In the genomic region with DNA sequence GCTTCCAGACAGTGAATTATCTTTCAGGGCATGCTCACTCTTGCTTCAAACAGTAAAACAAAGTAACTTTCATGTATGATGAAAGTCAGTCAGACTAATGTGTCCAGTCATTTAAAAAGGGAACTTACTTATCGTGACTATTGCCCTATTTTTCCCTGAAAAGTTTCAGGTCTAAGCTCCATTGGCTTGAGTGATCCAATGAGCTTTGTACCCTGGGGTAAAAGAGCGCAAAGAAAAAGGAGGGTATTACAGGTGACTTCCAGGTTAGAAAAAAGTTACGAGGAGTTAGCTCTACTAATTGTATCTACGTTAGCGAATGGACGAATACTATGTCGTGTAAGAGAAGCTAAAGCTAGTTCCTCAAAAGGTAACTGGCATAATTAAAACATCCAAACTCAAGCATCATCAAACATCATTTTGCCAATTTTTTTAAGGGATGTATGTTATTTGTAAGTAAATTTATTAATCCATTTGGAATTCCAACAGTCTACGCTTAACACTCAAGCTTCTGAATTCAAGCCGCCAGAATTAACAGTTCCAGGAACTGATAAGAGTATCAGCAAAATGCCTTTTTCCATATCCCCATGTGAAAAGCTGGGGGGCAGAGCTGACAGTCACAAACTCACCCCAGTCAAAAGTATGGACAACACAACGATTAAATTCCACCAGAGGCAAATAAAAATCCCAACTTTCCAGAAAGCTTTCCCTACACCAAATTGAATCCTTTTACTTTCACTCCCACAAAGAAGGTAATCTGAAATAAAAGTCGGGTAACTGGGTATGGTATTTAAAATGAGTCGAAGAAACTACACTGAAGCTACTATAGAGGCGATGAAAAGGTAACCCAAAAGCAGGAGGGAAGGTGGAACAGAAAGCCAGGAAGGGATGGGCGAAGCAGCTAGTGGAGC, we compare ENCODE assay signal across 8 cellular contexts. TPM values are rescaled to one million over a fixed set of nuclear protein-coding genes. Genes with fewer than 3 reads are reported as not detected.
DNase-seq lines count a peak whose midpoint lies in the region; ATAC-seq and TF ChIP-seq lines count a peak whose summit lies in the region.

No MANE protein-coding gene starts in this region.

- H3K4me3 ChIP-seq in GM12864 (ENCODE audit: low read depth, low read length) (peak overlapping the region; percentile 76), NB4 (ENCODE audit: low read depth, low read length) (peak overlapping the region; percentile 93), ascending aorta (peak overlapping the region; percentile 77 to 96)

- no peaks in the 10 kb centered on the region for H3K27me3 ChIP-seq in ascending aorta
- H3K27me3 ChIP-seq in layer of hippocampus (ENCODE audit: control insufficient read depth, insufficient read depth, low read length) = no peaks in the 10 kb centered on the region

- TF ChIP-seq CTCF in GM12864 (IDR thresholded peaks at IDR 0.05; ENCODE audit: low read depth, low read length, missing control alignments) = no peak
- TF ChIP-seq CTCF in NB4 (IDR thresholded peaks at IDR 0.05; ENCODE audit: low read depth, low read length) = no peak
- no peak for TF ChIP-seq CTCF in ascending aorta (IDR thresholded peaks at IDR 0.05)

- intact Hi-C loops in ascending aorta (cut with DNase I) = loop anchor here (1.0 to 10.0 kb wide), 7 partner anchors 25 to 737 kb away; a partner anchor contains a TSS

- DNase-seq in GM12864 (ENCODE audit: low read depth) = no peak
- peak; percentile 66 for DNase-seq in NB4 (ENCODE audit: low read depth)
- DNase-seq in ascending aorta (ENCODE audit: low spot score in 2 of 2) = no peak
- peak in 2 of 49 donors; percentile 9 to 41 for DNase-seq in substantia nigra (lab: John Stamatoyannopoulos, UW)
- DNase-seq in mucosa of gallbladder (ENCODE audit: low spot score) = no peak

- H3K4me1 ChIP-seq in ascending aorta = peaks cover 5 to 30% of the 10 kb centered on the region in 2 donors

- no peaks in the 10 kb centered on the region for H3K9me3 ChIP-seq in ascending aorta

- no peaks in the 10 kb centered on the region for H3K36me3 ChIP-seq in ascending aorta

- no peak for TF ChIP-seq POLR2A in NB4 (IDR thresholded peaks at IDR 0.05; ENCODE audit: extremely low read depth, insufficient read length)

- peak overlapping the region; percentile 95 to 99 for H3K27ac ChIP-seq in ascending aorta
- peak overlapping the region; percentile 95 for H3K27ac ChIP-seq in layer of hippocampus (ENCODE audit: low read depth, low read length)
- H3K27ac ChIP-seq in substantia nigra (ENCODE audit: low read depth, low read length, poor library complexity, severe bottlenecking) = peak overlapping the region; percentile 96

- ATAC-seq in HG03432 (IDR thresholded peaks at IDR 0.05; ENCODE audit: unreplicated experiment) (no peak), HG02759 (IDR thresholded peaks at IDR 0.05; ENCODE audit: unreplicated experiment) (no peak)

RNA-seq across cellular contexts. Expression of a gene that starts 1.4 kb away (rescaled TPM):
- 158 TPM for total RNA-seq in ascending aorta
- total RNA-seq in mucosa of gallbladder = 205 TPM
